Comparison of ENCODE assay signal across 14 cellular contexts in genomic region chr2:173749315-173749714, GRCh38.
A peak's percentile ranks its signal among the peaks of the same experiment; 100 is the strongest.
DNase-seq lines count a peak whose midpoint lies in the region; ATAC-seq and TF ChIP-seq lines count a peak whose summit lies in the region.
"Had no signal": no experiment of that assay in that cellular context is flagged by ENCODE, and none has a peak within 500 bp of the region (broad histone marks: within the 10 kb centered on the region; RNA-seq: fewer than 3 reads in every experiment).

No MANE protein-coding gene starts in this region.

- 28 to 41% methylated on average over 2 of the region's 2 CpGs for WGBS in GM23248 (ENCODE audit: low coverage in 1 of 2, low lambda C conversion rate in 2 of 2, missing lambda C conversion rate in 2 of 2), 2 experiments

- H3K36me3 Mint-ChIP-seq in chondrocyte (ENCODE audit: low read depth) (no peaks in the 10 kb centered on the region), neural progenitor cell (no peaks in the 10 kb centered on the region)
- H3K36me3 Mint-ChIP-seq in activated naive CD8-positive, alpha-beta T cell treated with anti-CD3 and anti-CD28 coated beads, Interleukin-2, amount 50 U/mL, for 24 hours (ENCODE audit: low read depth): no peaks in the 10 kb centered on the region
- H3K36me3 Mint-ChIP-seq: mesothelial cell of epicardium had no signal

- H3K79me2 ChIP-seq in GM23248 (ENCODE audit: insufficient read depth) (no peaks in the 10 kb centered on the region), neural progenitor cell (ENCODE audit: low read depth) (no peaks in the 10 kb centered on the region)

- H3K27ac Mint-ChIP-seq in chondrocyte (ENCODE audit: unreplicated experiment) (no peak overlapping the region), neural progenitor cell (no peak overlapping the region)
- no peak overlapping the region for H3K27ac Mint-ChIP-seq in activated naive CD8-positive, alpha-beta T cell treated with anti-CD3 and anti-CD28 coated beads, Interleukin-2, amount 50 U/mL, for 24 hours
- H3K27ac Mint-ChIP-seq: activated T-helper 2 cell treated with anti-CD3 and anti-CD28 coated beads, Interferon-gamma antibody, Interleukin-2, Interleukin-4, amounts not matched to agents 10 μg/mL and 5 μg/mL and 100 μg/mL, durations not matched to agents 14 hours and 24 hours and 36 hours; mesothelial cell of epicardium; T-helper 2 cell treated with Interferon-gamma antibody and Interleukin-4, amounts not matched to agents 5 μg/mL and 100 μg/mL, for 36 hours had no signal

- TF ChIP-seq CTCF in chondrocyte (IDR thresholded peaks at IDR 0.05) (peak; percentile 82), neural progenitor cell (IDR thresholded peaks at IDR 0.05) (peak; percentile 37), GM10248 (IDR thresholded peaks at IDR 0.05; ENCODE audit: control extremely low read depth, extremely low read depth, low read depth, missing control alignments) (no peak)

- H3K36me3 ChIP-seq in GM23248 (ENCODE audit: low read depth) (no peaks in the 10 kb centered on the region), neural progenitor cell (no peaks in the 10 kb centered on the region)
- H3K36me3 ChIP-seq: thoracic aorta had no signal

- H3K4me2 ChIP-seq in GM23248 (ENCODE audit: unreplicated experiment) (no peak overlapping the region), neural progenitor cell (peak overlapping the region; percentile 57)

- H3K9me3 Mint-ChIP-seq in chondrocyte (ENCODE audit: low read depth) (no peaks in the 10 kb centered on the region), neural progenitor cell (peaks cover 5% of the 10 kb centered on the region)
- H3K9me3 Mint-ChIP-seq in activated naive CD8-positive, alpha-beta T cell treated with anti-CD3 and anti-CD28 coated beads, Interleukin-2, amount 50 U/mL, for 24 hours: no peaks in the 10 kb centered on the region
- H3K9me3 Mint-ChIP-seq: activated T-helper 2 cell treated with anti-CD3 and anti-CD28 coated beads, Interferon-gamma antibody, Interleukin-2, Interleukin-4, amounts not matched to agents 10 μg/mL and 5 μg/mL and 100 μg/mL, durations not matched to agents 14 hours and 24 hours and 36 hours; mesothelial cell of epicardium; T-helper 2 cell treated with Interferon-gamma antibody and Interleukin-4, amounts not matched to agents 5 μg/mL and 100 μg/mL, for 36 hours had no signal

- H3K4me3 ChIP-seq in GM23248 (no peak overlapping the region), neural progenitor cell (no peak overlapping the region)
- H3K4me3 ChIP-seq: thoracic aorta had no signal

- H3F3A ChIP-seq in GM23248 (ENCODE audit: insufficient read depth) (no peaks in the 10 kb centered on the region), neural progenitor cell (ENCODE audit: low read depth) (peaks cover 35% of the 10 kb centered on the region)

- H4K20me1 ChIP-seq in GM23248 (ENCODE audit: insufficient read depth): no peaks in the 10 kb centered on the region
- no peaks in the 10 kb centered on the region for H4K20me1 ChIP-seq in neural progenitor cell (ENCODE audit: low read depth)

- ATAC-seq in GM18870 (IDR thresholded peaks at IDR 0.05; ENCODE audit: unreplicated experiment): no peak
- ATAC-seq in activated naive CD8-positive, alpha-beta T cell treated with anti-CD3 and anti-CD28 coated beads, Interleukin-2, amount 50 U/mL, for 24 hours: no peak

- H2AFZ ChIP-seq in GM23248 (no peak overlapping the region), neural progenitor cell (replicated peaks) (no peak overlapping the region)

- POLR2A ChIA-PET in GM10248 (lab: Yijun Ruan, JAX): no interaction called here

- CTCF ChIA-PET in GM10248 (lab: Yijun Ruan, JAX): no interaction called here

- H3K27ac ChIP-seq in GM23248: no peak overlapping the region
- H3K27ac ChIP-seq in neural progenitor cell: no peak overlapping the region
- H3K27ac ChIP-seq: epithelial cell of prostate, thoracic aorta had no signal

- DNase-seq in GM23248: peak; percentile 53
- DNase-seq in NCI-H460 (ENCODE audit: extremely low read depth, low read depth): peak; percentile 19
- DNase-seq in chondrocyte (ENCODE audit: low spot score): no peak
- peak; percentile 29 for DNase-seq in neural progenitor cell (ENCODE audit: low spot score)
- DNase-seq in foreskin melanocyte: no peak
- DNase-seq in GM10248 (ENCODE audit: extremely low spot score): no peak
- no peak for DNase-seq in activated naive CD8-positive, alpha-beta T cell treated with anti-CD3 and anti-CD28 coated beads, Interleukin-2, amount 50 U/mL, for 24 hours
- DNase-seq: NCI-H187 had no signal

- H3K4me1 Mint-ChIP-seq in chondrocyte (ENCODE audit: low read depth): peaks cover 10% of the 10 kb centered on the region
- peaks cover 61% of the 10 kb centered on the region for H3K4me1 Mint-ChIP-seq in neural progenitor cell
- no peaks in the 10 kb centered on the region for H3K4me1 Mint-ChIP-seq in activated naive CD8-positive, alpha-beta T cell treated with anti-CD3 and anti-CD28 coated beads, Interleukin-2, amount 50 U/mL, for 24 hours

- no peaks in the 10 kb centered on the region for H3K9me2 ChIP-seq in GM23248 (ENCODE audit: insufficient read depth)

- H3K4me1 ChIP-seq in GM23248 (ENCODE audit: insufficient read depth): no peaks in the 10 kb centered on the region
- peaks cover 50% of the 10 kb centered on the region for H3K4me1 ChIP-seq in neural progenitor cell

- H3K4me3 Mint-ChIP-seq in chondrocyte (ENCODE audit: unreplicated experiment): no peak overlapping the region
- no peak overlapping the region for H3K4me3 Mint-ChIP-seq in neural progenitor cell
- H3K4me3 Mint-ChIP-seq in activated naive CD8-positive, alpha-beta T cell treated with anti-CD3 and anti-CD28 coated beads, Interleukin-2, amount 50 U/mL, for 24 hours: no peak overlapping the region
- H3K4me3 Mint-ChIP-seq: mesothelial cell of epicardium; T-helper 2 cell treated with Interferon-gamma antibody and Interleukin-4, amounts not matched to agents 5 μg/mL and 100 μg/mL, for 36 hours had no signal

- H3K9me3 ChIP-seq in GM23248 (ENCODE audit: low read depth): no peaks in the 10 kb centered on the region
- no peaks in the 10 kb centered on the region for H3K9me3 ChIP-seq in neural progenitor cell (ENCODE audit: low read depth)
- H3K9me3 ChIP-seq: thoracic aorta had no signal

- in situ Hi-C loops in GM23248 (cut with MboI): no loop called here

- no peak overlapping the region for H3K9ac ChIP-seq in GM23248
- no peak overlapping the region for H3K9ac ChIP-seq in neural progenitor cell

- H3K27me3 Mint-ChIP-seq in chondrocyte (ENCODE audit: low read depth) (no peaks in the 10 kb centered on the region), neural progenitor cell (ENCODE audit: insufficient read depth, low read depth) (peaks cover 3% of the 10 kb centered on the region)
- peaks cover 11% of the 10 kb centered on the region for H3K27me3 Mint-ChIP-seq in activated naive CD8-positive, alpha-beta T cell treated with anti-CD3 and anti-CD28 coated beads, Interleukin-2, amount 50 U/mL, for 24 hours

- H3K27me3 ChIP-seq in GM23248 (replicated peaks; ENCODE audit: insufficient read depth): no peaks in the 10 kb centered on the region; the same call in 1 of the 2 replicates
- H3K27me3 ChIP-seq in neural progenitor cell: no peaks in the 10 kb centered on the region

Comparison
In these comparisons a context has a peak if more than half of its experiments do, and no peak if none do; other contexts are left out.
1. DNase-seq: peak in GM23248 (single experiment), NCI-H460 (single experiment) and neural progenitor cell (single experiment); none in chondrocyte (single experiment), foreskin melanocyte (single experiment), GM10248 (single experiment) and activated naive CD8-positive, alpha-beta T cell treated with anti-CD3 and anti-CD28 coated beads, Interleukin-2, amount 50 U/mL, for 24 hours (single experiment).